8 cellular contexts compared by ENCODE assay signal in genomic region chr7:40329601-40330153, GRCh38.
DNase-seq lines count a peak whose midpoint lies in the region; ATAC-seq and TF ChIP-seq lines count a peak whose summit lies in the region.

No MANE protein-coding gene starts in this region.

- ATAC-seq in HG03103 (IDR thresholded peaks at IDR 0.05; ENCODE audit: low read depth, unreplicated experiment) (peak; percentile 58), GM18519 (IDR thresholded peaks at IDR 0.05; ENCODE audit: low FRiP score, unreplicated experiment) (no peak), GM21619 (IDR thresholded peaks at IDR 0.05; ENCODE audit: unreplicated experiment) (no peak)

- H3K4me3 ChIP-seq in cardiac fibroblast (replicated peaks in 1 of 2; ENCODE audit: low read depth in 2 of 2, low read length in 2 of 2): no peak overlapping the region

- DNase-seq in NCI-H187 treated with DMSO at 0.1 percent for 48 hours (lab: John Stamatoyannopoulos, UW) (peak; percentile 20), NCI-H187 (lab: John Stamatoyannopoulos, UW) (no peak), NCI-H748 (lab: John Stamatoyannopoulos, UW; ENCODE audit: unreplicated experiment) (peak; percentile 15), cardiac fibroblast (ENCODE audit: low read depth in 2 of 2) (peak; percentile 75 to 81), left kidney (ENCODE audit: low read depth, low spot score) (peak; percentile 70)

- TF ChIP-seq CTCF in cardiac fibroblast (IDR thresholded peaks at IDR 0.05; ENCODE audit: low read depth, low read length): peak; percentile 60

Comparison
In these comparisons a context has a peak if more than half of its experiments do, and no peak if none do; other contexts are left out.
1. DNase-seq: peak in NCI-H187 treated with DMSO at 0.1 percent for 48 hours (single experiment), NCI-H748 (single experiment), cardiac fibroblast (2 of 2) and left kidney (single experiment); none in NCI-H187 (0 of 2).